Comparison of ENCODE assay signal across 16 cellular contexts in the genomic region with DNA sequence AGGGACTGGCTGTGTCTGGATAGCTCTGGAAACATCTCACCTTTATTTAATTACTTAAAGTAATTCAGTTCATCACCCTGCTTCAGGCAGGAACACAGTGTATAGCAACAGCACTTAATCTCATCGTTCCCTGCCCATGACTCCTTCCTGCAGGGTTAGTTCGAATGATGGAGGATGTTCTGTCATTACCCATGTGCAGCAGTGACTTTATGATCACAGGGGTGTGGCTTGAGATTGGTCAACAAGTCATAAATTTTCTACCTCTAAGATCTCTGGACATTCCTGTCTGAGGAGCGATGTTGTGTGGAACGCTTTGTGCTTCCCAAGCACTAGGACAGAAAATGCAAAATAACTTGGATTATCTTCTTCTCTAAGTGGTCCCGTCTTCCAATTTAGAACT.
"Had no signal": no experiment of that assay in that cellular context is flagged by ENCODE, and none has a peak within 500 bp of the region (broad histone marks: within the 10 kb centered on the region; RNA-seq: fewer than 3 reads in every experiment).

No MANE protein-coding gene starts in this region.

- H3K27ac ChIP-seq: heart right ventricle, suprapubic skin, thyroid gland, upper lobe of left lung, uterus had no signal

- H3K4me1 ChIP-seq: heart right ventricle, suprapubic skin, thyroid gland, upper lobe of left lung, uterus had no signal

- DNase-seq: cortex of kidney; dorsolateral prefrontal cortex; effector CD8-positive, alpha-beta T cell; heart right ventricle; islet precursor cell; natural killer cell; posterior cingulate gyrus; right cardiac atrium; stimulated activated CD4-positive, alpha-beta T cell treated with anti-CD3 and anti-CD28 coated beads, Interleukin-4, amount 100 ng/mL, for 1 hour; stimulated activated CD8-positive, alpha-beta memory T cell treated with anti-CD3 and anti-CD28 coated beads, Interleukin-4, amount 100 ng/mL, for 48 hours; stimulated activated naive CD8-positive, alpha-beta T cell treated with anti-CD3 and anti-CD28 coated beads, Interleukin-15, Interleukin-2, amounts not matched to agents 100 U/mL and 50 U/mL, for 24 hours; thyroid gland; upper lobe of left lung; uterus had no signal

- H3K36me3 ChIP-seq: heart right ventricle, suprapubic skin, thyroid gland, upper lobe of left lung, uterus had no signal

- H3K4me3 ChIP-seq: dorsolateral prefrontal cortex, heart right ventricle, suprapubic skin, thyroid gland, upper lobe of left lung, uterus had no signal

- ATAC-seq: heart right ventricle; natural killer cell; right cardiac atrium; stimulated activated effector memory CD8-positive, alpha-beta T cell treated with anti-CD3 and anti-CD28 coated beads, Interleukin-12 subunit alpha, Interleukin-12 subunit beta, amount 100 ng/mL, for 72 hours; stimulated activated naive CD8-positive, alpha-beta T cell treated with anti-CD3 and anti-CD28 coated beads, Interleukin-15, Interleukin-2, amounts not matched to agents 100 U/mL and 50 U/mL, for 24 hours had no signal

- H3K27me3 ChIP-seq: suprapubic skin, thyroid gland, upper lobe of left lung, uterus had no signal

- H3K9me3 ChIP-seq: heart right ventricle, suprapubic skin, thyroid gland, upper lobe of left lung, uterus had no signal
